15 cellular contexts compared by ENCODE assay signal in the genomic region with DNA sequence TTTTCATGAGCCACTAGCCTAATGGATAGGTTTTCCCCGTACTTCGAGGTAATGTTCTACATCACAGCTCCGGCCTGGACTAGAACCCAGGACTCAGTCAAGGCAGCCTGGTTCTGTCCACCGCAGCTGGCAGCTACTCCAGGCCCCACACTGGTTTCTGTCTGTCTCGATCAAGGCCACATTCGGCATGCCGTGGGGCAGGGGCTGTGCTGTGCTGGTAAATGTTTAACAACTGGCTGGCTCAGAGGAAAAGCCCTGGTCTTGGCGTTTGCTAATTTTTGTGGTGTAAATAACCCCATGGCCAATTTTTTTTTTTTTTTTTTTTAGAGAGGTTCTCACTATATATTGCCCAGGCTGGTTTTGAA. TPM values are rescaled to one million over a fixed set of nuclear protein-coding genes. Genes with fewer than 3 reads are reported as not detected.
"Had no signal": no experiment of that assay in that cellular context is flagged by ENCODE, and none has a peak within 500 bp of the region (broad histone marks: within the 10 kb centered on the region; RNA-seq: fewer than 3 reads in every experiment).

No MANE protein-coding gene starts in this region.

- DNase-seq: activated T-cell treated with anti-CD3 and anti-CD28 coated beads, Interleukin-2, amount 50 U/mL, for 24 hours had no signal

- H3K27ac ChIP-seq: adrenal gland, WERI-Rb-1 had no signal

- H3K4me3 Mint-ChIP-seq: activated CD4-positive, alpha-beta memory T cell treated with anti-CD3 and anti-CD28 coated beads for 36 hours; activated CD8-positive, alpha-beta memory T cell treated with anti-CD3 and anti-CD28 coated beads, Interleukin-2, amount 10 ng/mL, durations not matched to agents 7 days and 5 days; activated naive CD4-positive, alpha-beta T cell treated with anti-CD3 and anti-CD28 coated beads, Interleukin-2, amount 50 U/mL, for 24 hours had no signal

- H3K27ac Mint-ChIP-seq: activated CD4-positive, alpha-beta memory T cell treated with anti-CD3 and anti-CD28 coated beads for 36 hours; activated naive CD4-positive, alpha-beta T cell treated with anti-CD3 and anti-CD28 coated beads, Interleukin-2, amount 50 U/mL, for 24 hours; activated T-cell treated with anti-CD3 and anti-CD28 coated beads, Interleukin-2, amount 50 U/mL, for 24 hours had no signal

- H3K27me3 Mint-ChIP-seq: activated CD4-positive, alpha-beta memory T cell treated with anti-CD3 and anti-CD28 coated beads for 36 hours; activated CD4-positive, alpha-beta T cell treated with anti-CD3 and anti-CD28 coated beads for 36 hours; activated naive CD4-positive, alpha-beta T cell treated with anti-CD3 and anti-CD28 coated beads, Interleukin-2, amount 50 U/mL, for 24 hours; activated T-cell treated with anti-CD3 and anti-CD28 coated beads, Interleukin-2, amount 50 U/mL, for 24 hours had no signal

- H3K4me3 ChIP-seq: adrenal gland had no signal

- H3K9me3 ChIP-seq: adrenal gland, left lung had no signal

- H3K4me1 ChIP-seq: adrenal gland had no signal

- H3K9me3 Mint-ChIP-seq: activated CD4-positive, alpha-beta memory T cell treated with anti-CD3 and anti-CD28 coated beads for 36 hours; activated naive CD4-positive, alpha-beta T cell treated with anti-CD3 and anti-CD28 coated beads, Interleukin-2, amount 50 U/mL, for 24 hours; activated T-cell treated with anti-CD3 and anti-CD28 coated beads, Interleukin-2, amount 50 U/mL, for 24 hours; naive thymus-derived CD8-positive, alpha-beta T cell had no signal

- H3K36me3 Mint-ChIP-seq: activated CD4-positive, alpha-beta memory T cell treated with anti-CD3 and anti-CD28 coated beads for 36 hours; activated CD8-positive, alpha-beta memory T cell treated with anti-CD3 and anti-CD28 coated beads, Interleukin-2, amount 10 ng/mL, durations not matched to agents 7 days and 5 days; activated naive CD4-positive, alpha-beta T cell treated with anti-CD3 and anti-CD28 coated beads, Interleukin-2, amount 50 U/mL, for 24 hours; naive thymus-derived CD8-positive, alpha-beta T cell had no signal

- H3K36me3 ChIP-seq: adrenal gland, left lung, WERI-Rb-1 had no signal

RNA-seq across cellular contexts. Expression of a gene that starts 0.4 kb away (rescaled TPM):
- total RNA-seq: activated CD4-positive, alpha-beta memory T cell treated with anti-CD3 and anti-CD28 coated beads for 36 hours; activated CD8-positive, alpha-beta memory T cell treated with anti-CD3 and anti-CD28 coated beads, Interleukin-2, amount 10 ng/mL, durations not matched to agents 7 days and 5 days; adrenal gland; cardiac septum; naive thymus-derived CD8-positive, alpha-beta T cell; posterior vena cava; right cardiac atrium; T-helper 1 cell treated with Interleukin-12 subunit alpha and Interleukin-12 subunit beta and Interleukin-4 antibody, amounts not matched to agents 30 ng/mL and 1 ng/mL, for 36 hours; urinary bladder had no signal
- polyA plus RNA-seq: esophagus; naive thymus-derived CD8-positive, alpha-beta T cell; right cardiac atrium; urinary bladder had no signal

RNA-seq across cellular contexts. Expression of a gene that starts 26.1 kb away (rescaled TPM):
- total RNA-seq: activated CD4-positive, alpha-beta memory T cell treated with anti-CD3 and anti-CD28 coated beads for 36 hours; activated CD4-positive, alpha-beta T cell treated with anti-CD3 and anti-CD28 coated beads for 36 hours; activated CD8-positive, alpha-beta memory T cell treated with anti-CD3 and anti-CD28 coated beads, Interleukin-2, amount 10 ng/mL, durations not matched to agents 7 days and 5 days; naive thymus-derived CD8-positive, alpha-beta T cell; T-helper 1 cell treated with Interleukin-12 subunit alpha and Interleukin-12 subunit beta and Interleukin-4 antibody, amounts not matched to agents 30 ng/mL and 1 ng/mL, for 36 hours had no signal
- polyA plus RNA-seq: naive thymus-derived CD8-positive, alpha-beta T cell had no signal
